Comparison of ENCODE assay signal across 15 cellular contexts in genomic region chr5:163649522-163649921, GRCh38.
DNase-seq lines count a peak whose midpoint lies in the region; ATAC-seq and TF ChIP-seq lines count a peak whose summit lies in the region.
"Had no signal": no experiment of that assay in that cellular context is flagged by ENCODE, and none has a peak within 500 bp of the region (broad histone marks: within the 10 kb centered on the region; RNA-seq: fewer than 3 reads in every experiment).

No MANE protein-coding gene starts in this region.

- H3K27me3 ChIP-seq in breast epithelium: no peaks in the 10 kb centered on the region
- H3K27me3 ChIP-seq in H7 (ENCODE audit: control insufficient read depth, insufficient read depth, low read length): no peaks in the 10 kb centered on the region
- H3K27me3 ChIP-seq: testis had no signal

- H3K27ac Mint-ChIP-seq in MCF 10A (ENCODE audit: low read depth, unreplicated experiment): peak overlapping the region; percentile 96
- no peak overlapping the region for H3K27ac Mint-ChIP-seq in activated naive CD4-positive, alpha-beta T cell treated with anti-CD3 and anti-CD28 coated beads, Interleukin-2, amount 10 ng/mL, durations not matched to agents 7 days and 5 days

- no peak for ATAC-seq in GM19455 (IDR thresholded peaks at IDR 0.05; ENCODE audit: unreplicated experiment)
- ATAC-seq: A549 had no signal

- no peaks in the 10 kb centered on the region for H3K4me1 ChIP-seq in breast epithelium
- H3K4me1 ChIP-seq: A549, testis had no signal

- no peaks in the 10 kb centered on the region for H3K27me3 Mint-ChIP-seq in MCF 10A (ENCODE audit: insufficient read depth, unreplicated experiment)
- no peaks in the 10 kb centered on the region for H3K27me3 Mint-ChIP-seq in activated naive CD4-positive, alpha-beta T cell treated with anti-CD3 and anti-CD28 coated beads, Interleukin-2, amount 10 ng/mL, durations not matched to agents 7 days and 5 days

- no peak for TF ChIP-seq POLR2A in breast epithelium (IDR thresholded peaks at IDR 0.05)

- peak overlapping the region; percentile 3 for H3K4me3 Mint-ChIP-seq in MCF 10A (ENCODE audit: unreplicated experiment)
- H3K4me3 Mint-ChIP-seq in activated naive CD4-positive, alpha-beta T cell treated with anti-CD3 and anti-CD28 coated beads, Interleukin-2, amount 10 ng/mL, durations not matched to agents 7 days and 5 days: no peak overlapping the region

- peak; percentile 99 for DNase-seq in MCF 10A (ENCODE audit: unreplicated experiment)
- no peak for DNase-seq in breast epithelium (ENCODE audit: low spot score in 2 of 2)
- DNase-seq in SHP77 (lab: John Stamatoyannopoulos, UW): peak; percentile 47 to 62
- DNase-seq in fibroblast of pulmonary artery (ENCODE audit: low read depth): peak; percentile 83
- no peak for DNase-seq in H7
- DNase-seq in islet precursor cell: no peak
- no peak for DNase-seq in activated naive CD4-positive, alpha-beta T cell treated with anti-CD3 and anti-CD28 coated beads, Interleukin-2, amount 10 ng/mL, durations not matched to agents 7 days and 5 days
- DNase-seq: activated CD4-positive, alpha-beta T cell treated with anti-CD3 and anti-CD28 coated beads, Interleukin-2, amount 50 U/mL, for 4 hours; cortex of kidney; DND-41; NK-92 treated with Interleukin-12 subunit alpha and Interleukin-12 subunit beta, amount 100 ng/mL, for 24 hours; retina; testis had no signal

- peaks cover 31% of the 10 kb centered on the region for H3K9me3 Mint-ChIP-seq in MCF 10A (ENCODE audit: unreplicated experiment)
- peaks cover 2% of the 10 kb centered on the region for H3K9me3 Mint-ChIP-seq in activated naive CD4-positive, alpha-beta T cell treated with anti-CD3 and anti-CD28 coated beads, Interleukin-2, amount 10 ng/mL, durations not matched to agents 7 days and 5 days

- intact Hi-C loops in MCF 10A (cut with micrococcal nuclease) (no loop called here), breast epithelium (cut with DNase I; ENCODE audit: low total_unique reads) (no loop called here)

- H3K27ac ChIP-seq in breast epithelium: no peak overlapping the region
- H3K27ac ChIP-seq: A549, testis had no signal

- no peak overlapping the region for H3K4me3 ChIP-seq in breast epithelium
- H3K4me3 ChIP-seq in fibroblast of pulmonary artery (replicated peaks; ENCODE audit: low read depth, low read length): no peak overlapping the region
- no peak overlapping the region for H3K4me3 ChIP-seq in H7 (ENCODE audit: insufficient read depth, low read depth, low read length)
- H3K4me3 ChIP-seq: A549, testis had no signal

- no TSS peak for BruUV-seq in MCF 10A (replicated peaks; lab: Mats Ljungman, UMichigan)

- TF ChIP-seq CTCF in MCF 10A (IDR thresholded peaks at IDR 0.05; ENCODE audit: unreplicated experiment): no peak
- TF ChIP-seq CTCF in breast epithelium (IDR thresholded peaks at IDR 0.05): no peak
- TF ChIP-seq CTCF in fibroblast of pulmonary artery (IDR thresholded peaks at IDR 0.05; ENCODE audit: low read length, missing control alignments): no peak

- H3K36me3 ChIP-seq in breast epithelium (no peaks in the 10 kb centered on the region), H7 (replicated peaks; ENCODE audit: control insufficient read depth, insufficient read depth, low read length) (no peaks in the 10 kb centered on the region)

- CTCF ChIA-PET in MCF 10A (lab: Yijun Ruan, JAX): interaction anchor here (0.6 to 0.8 kb wide), 4 partner anchors 78 to 1934 kb away, joined by 3 to 4 read pairs (median 3); no protein-coding TSS in a partner anchor
- CTCF ChIA-PET in activated naive CD4-positive, alpha-beta T cell treated with anti-CD3 and anti-CD28 coated beads, Interleukin-2, amount 10 ng/mL, durations not matched to agents 7 days and 5 days (lab: Charles Lee): no interaction called here

- peaks cover 0 to 6% of the 10 kb centered on the region in 2 donors for H3K9me3 ChIP-seq in breast epithelium
- H3K9me3 ChIP-seq: testis had no signal

- POLR2A ChIA-PET in MCF 10A (lab: Yijun Ruan, JAX): interaction anchor here (0.7 to 2.5 kb wide), 8 partner anchors 9 to 146 kb away, joined by 3 to 23 read pairs (median 4); partner anchors contain the start of gene MAT2B

- H3K4me1 Mint-ChIP-seq in MCF 10A (ENCODE audit: insufficient read depth, unreplicated experiment): peaks cover 33% of the 10 kb centered on the region
- no peaks in the 10 kb centered on the region for H3K4me1 Mint-ChIP-seq in activated naive CD4-positive, alpha-beta T cell treated with anti-CD3 and anti-CD28 coated beads, Interleukin-2, amount 10 ng/mL, durations not matched to agents 7 days and 5 days

- no peaks in the 10 kb centered on the region for H3K36me3 Mint-ChIP-seq in MCF 10A (ENCODE audit: insufficient read depth, unreplicated experiment)
- H3K36me3 Mint-ChIP-seq in activated naive CD4-positive, alpha-beta T cell treated with anti-CD3 and anti-CD28 coated beads, Interleukin-2, amount 10 ng/mL, durations not matched to agents 7 days and 5 days: no peaks in the 10 kb centered on the region

Comparison
In these comparisons a context has a peak if more than half of its experiments do, and no peak if none do; other contexts are left out.
1. DNase-seq: peak in MCF 10A (single experiment), SHP77 (2 of 2) and fibroblast of pulmonary artery (single experiment); none in breast epithelium (0 of 2), H7 (single experiment), islet precursor cell (single experiment) and activated naive CD4-positive, alpha-beta T cell treated with anti-CD3 and anti-CD28 coated beads, Interleukin-2, amount 10 ng/mL, durations not matched to agents 7 days and 5 days (single experiment).